2 cellular contexts compared by ENCODE assay signal in the genomic region with DNA sequence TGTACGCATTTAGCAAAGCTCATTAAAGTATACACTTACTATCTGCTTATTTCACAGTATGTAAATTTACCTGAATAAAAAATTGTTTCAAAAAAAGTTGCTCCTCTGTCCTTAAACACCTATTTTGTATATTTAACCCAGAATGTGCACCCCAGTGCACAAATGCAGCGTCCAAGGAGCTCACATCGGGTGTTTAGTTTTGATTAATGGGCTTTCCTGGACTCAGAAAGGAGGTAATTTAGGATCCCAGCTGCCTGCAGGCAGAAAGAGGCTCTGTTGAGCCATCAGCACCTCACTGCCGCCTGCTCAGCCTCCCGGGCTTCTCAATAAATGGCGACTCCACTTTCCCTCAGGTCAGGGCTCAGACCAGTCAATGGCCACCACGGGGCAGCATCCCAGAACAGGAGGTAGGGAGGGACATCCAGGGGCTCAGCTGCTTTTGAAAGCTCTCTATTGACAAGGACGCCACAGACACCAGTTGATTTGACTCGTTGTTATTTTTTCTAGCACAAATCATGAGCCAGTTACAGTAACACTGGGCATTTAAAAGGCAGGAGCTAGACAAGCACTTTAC.
TF ChIP-seq lines count a peak whose summit lies in the region.

No MANE protein-coding gene starts in this region.

TF ChIP-seq in HepG2, 621 proteins besides CTCF, POLR2A, EP300 and RAD21:
- TF ChIP-seq ZNF614 (CRISPR knock-in tag; IDR thresholded peaks at IDR 0.05; ENCODE audit: borderline replicate concordance) (no peak), ARHGAP35 (CRISPR knock-in tag; IDR thresholded peaks at IDR 0.05; ENCODE audit: borderline replicate concordance) (no peak), MEIS2 (CRISPR knock-in tag; IDR thresholded peaks at IDR 0.05) (no peak), RNF2 (conservative IDR thresholded peaks at IDR 0.05; ENCODE audit: low read depth) (no peak), ZNF746 (CRISPR knock-in tag; IDR thresholded peaks at IDR 0.05) (no peak), AKNA (CRISPR knock-in tag; IDR thresholded peaks at IDR 0.05; ENCODE audit: borderline replicate concordance) (no peak), CREB3 (CRISPR knock-in tag; IDR thresholded peaks at IDR 0.05) (no peak), JUND (CRISPR knock-in tag; IDR thresholded peaks at IDR 0.05) (no peak), ZNF354B (CRISPR knock-in tag; IDR thresholded peaks at IDR 0.05) (no peak), HNRNPL (IDR thresholded peaks at IDR 0.05; ENCODE audit: low read depth, low read length) (no peak), ONECUT2 (CRISPR knock-in tag; IDR thresholded peaks at IDR 0.05) (no peak), GMEB1 (CRISPR knock-in tag; IDR thresholded peaks at IDR 0.05; ENCODE audit: borderline replicate concordance) (no peak), ZNF160 (CRISPR knock-in tag; IDR thresholded peaks at IDR 0.05) (no peak), SMAD3 (CRISPR knock-in tag; IDR thresholded peaks at IDR 0.05) (no peak), ZBTB25 (CRISPR knock-in tag; IDR thresholded peaks at IDR 0.05) (no peak)

TF ChIP-seq in K562, 482 proteins besides CTCF, POLR2A, EP300 and RAD21:
- no peak for TF ChIP-seq MGA (IDR thresholded peaks at IDR 0.05)
- TF ChIP-seq MEIS2 (IDR thresholded peaks at IDR 0.05; ENCODE audit: partially characterized antibody) = peak; percentile 21
- no peak for TF ChIP-seq GATAD2B (IDR thresholded peaks at IDR 0.05; ENCODE audit: borderline replicate concordance)
- TF ChIP-seq HNRNPK (IDR thresholded peaks at IDR 0.05; ENCODE audit: low read depth, low read length, poor library complexity, severe bottlenecking) = no peak
- no peak for TF ChIP-seq SP1 (CRISPR knock-in tag; IDR thresholded peaks at IDR 0.05)
- TF ChIP-seq, protein P1, sequence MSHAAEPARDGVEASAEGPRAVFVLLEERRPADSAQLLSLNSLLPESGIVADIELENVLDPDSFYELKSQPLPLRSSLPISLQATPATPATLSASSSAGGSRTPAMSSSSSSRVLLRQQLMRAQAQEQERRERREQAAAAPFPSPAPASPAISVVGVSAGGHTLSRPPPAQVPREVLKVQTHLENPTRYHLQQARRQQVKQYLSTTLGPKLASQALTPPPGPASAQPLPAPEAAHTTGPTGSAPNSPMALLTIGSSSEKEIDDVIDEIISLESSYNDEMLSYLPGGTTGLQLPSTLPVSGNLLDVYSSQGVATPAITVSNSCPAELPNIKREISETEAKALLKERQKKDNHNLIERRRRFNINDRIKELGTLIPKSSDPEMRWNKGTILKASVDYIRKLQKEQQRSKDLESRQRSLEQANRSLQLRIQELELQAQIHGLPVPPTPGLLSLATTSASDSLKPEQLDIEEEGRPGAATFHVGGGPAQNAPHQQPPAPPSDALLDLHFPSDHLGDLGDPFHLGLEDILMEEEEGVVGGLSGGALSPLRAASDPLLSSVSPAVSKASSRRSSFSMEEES (CRISPR knock-in tag; IDR thresholded peaks at IDR 0.05) = no peak
- no peak for TF ChIP-seq NR4A1 (CRISPR knock-in tag; IDR thresholded peaks at IDR 0.05)
- no peak for TF ChIP-seq NR4A1 (tag; IDR thresholded peaks at IDR 0.05)
- TF ChIP-seq SRSF9 (IDR thresholded peaks at IDR 0.05; ENCODE audit: borderline replicate concordance, low read depth, low read length) = no peak
TF ChIP-seq in K562: peak in this region for 1.
